In genomic region chr2:84201158-84201557, GRCh38 we compare ENCODE assay signal across 17 cellular contexts.
"Had no signal": no experiment of that assay in that cellular context is flagged by ENCODE, and none has a peak within 500 bp of the region (broad histone marks: within the 10 kb centered on the region; RNA-seq: fewer than 3 reads in every experiment).

No MANE protein-coding gene starts in this region.

- H3K36me3 ChIP-seq: lower lobe of right lung, spleen, thoracic aorta, upper lobe of left lung had no signal

- H3K4me1 ChIP-seq: foreskin keratinocyte, lower lobe of right lung, spleen, upper lobe of left lung had no signal

- H3K27me3 ChIP-seq: spleen, upper lobe of left lung had no signal

- H3K9me3 ChIP-seq: lower lobe of right lung, spleen, thoracic aorta, upper lobe of left lung had no signal

- H3K4me3 ChIP-seq: lower lobe of right lung, spleen, thoracic aorta, upper lobe of left lung had no signal

- H3K27ac ChIP-seq: foreskin keratinocyte, lower lobe of right lung, spleen, thoracic aorta, upper lobe of left lung had no signal

- DNase-seq: activated CD4-positive, alpha-beta T cell treated with anti-CD3 and anti-CD28 coated beads, Interleukin-2, amount 10 ng/mL, durations not matched to agents 7 days and 5 days; activated CD8-positive, alpha-beta memory T cell treated with anti-CD3 and anti-CD28 coated beads, Interleukin-2, amount 50 U/mL, for 4 hours; activated naive CD4-positive, alpha-beta T cell treated with anti-CD3 and anti-CD28 coated beads for 36 hours; activated naive CD8-positive, alpha-beta T cell treated with anti-CD3 and anti-CD28 coated beads, Interleukin-2, amount 50 U/mL, for 24 hours; activated T-cell treated with anti-CD3 and anti-CD28 coated beads, Interleukin-2, amount 50 U/mL, for 4 hours; anterior cingulate cortex; caudate nucleus; foreskin keratinocyte; hypothalamus; lower lobe of right lung; naive thymus-derived CD8-positive, alpha-beta T cell; occipital lobe; spleen; stimulated activated CD4-positive, alpha-beta T cell treated with anti-CD3 and anti-CD28 coated beads, Interleukin-4, amount 100 ng/mL, for 4 hours; upper lobe of left lung had no signal

- ATAC-seq: activated naive CD8-positive, alpha-beta T cell treated with anti-CD3 and anti-CD28 coated beads, Interleukin-2, amount 50 U/mL, for 24 hours; activated T-cell treated with anti-CD3 and anti-CD28 coated beads, Interleukin-2, amount 50 U/mL, for 4 hours; foreskin keratinocyte; lower lobe of right lung; naive thymus-derived CD8-positive, alpha-beta T cell; stimulated activated memory B cell treated with anti-CD40 and anti-IgM and Interleukin-4, amounts not matched to agents 10 μg/mL and 1 μg/mL and 100 μg/mL, for 72 hours had no signal
